Comparison of ENCODE assay signal across 1 cellular context in genomic region chr10:22810643-22811254, GRCh38.
TF ChIP-seq lines count a peak whose summit lies in the region.

No MANE protein-coding gene starts in this region.

TF ChIP-seq in GM23338, 12 proteins besides CTCF, POLR2A, EP300 and RAD21:
- no peak for TF ChIP-seq POLR2AphosphoS5 (IDR thresholded peaks at IDR 0.05; ENCODE audit: low read depth)
- TF ChIP-seq ETS1 (IDR thresholded peaks at IDR 0.05) = no peak
- no peak for TF ChIP-seq STAT1 (IDR thresholded peaks at IDR 0.05; ENCODE audit: unreplicated experiment)
- no peak for TF ChIP-seq ZNF114 (CRISPR knock-in tag; IDR thresholded peaks at IDR 0.05)
- TF ChIP-seq JUNB (IDR thresholded peaks at IDR 0.05; ENCODE audit: unreplicated experiment) = no peak
- no peak for TF ChIP-seq CREB1 (CRISPR knock-in tag; IDR thresholded peaks at IDR 0.05; ENCODE audit: low read depth)
- TF ChIP-seq ZNF462 (CRISPR knock-in tag; IDR thresholded peaks at IDR 0.05) = 0 out of 2 replicates have a peak, but pooled peaks have one; percentile 12
- TF ChIP-seq NANOG (IDR thresholded peaks at IDR 0.05; ENCODE audit: borderline replicate concordance) = peak; percentile 39
- no peak for TF ChIP-seq EZH2phosphoT487 (IDR thresholded peaks at IDR 0.05; ENCODE audit: unreplicated experiment)
- no peak for TF ChIP-seq REST (IDR thresholded peaks at IDR 0.05; ENCODE audit: unreplicated experiment)
- TF ChIP-seq EZH2 (IDR thresholded peaks at IDR 0.05; ENCODE audit: low read depth, unreplicated experiment) = no peak
- TF ChIP-seq ZNF331 (CRISPR knock-in tag; IDR thresholded peaks at IDR 0.05; ENCODE audit: low read depth) = no peak
